ENCODE assay signal across 11 cellular contexts in the genomic region with DNA sequence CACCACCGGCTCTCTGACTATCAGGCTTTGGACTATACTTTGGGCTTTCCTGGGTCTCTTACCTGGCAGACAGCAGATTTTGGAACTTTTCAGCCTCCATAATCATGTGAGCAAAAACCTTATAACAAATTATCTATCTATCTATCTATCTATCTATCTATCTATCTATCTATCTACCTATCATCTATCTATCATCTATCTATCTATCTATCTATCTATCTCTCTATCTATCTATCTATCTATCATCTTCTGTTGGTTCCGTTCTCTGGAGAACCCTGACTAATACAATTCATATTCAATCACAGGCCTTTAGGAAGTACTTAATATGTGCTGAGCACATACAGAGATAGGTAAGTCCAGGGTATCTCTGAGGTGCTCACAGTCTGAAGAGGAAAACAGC.
"Had no signal": no experiment of that assay in that cellular context is flagged by ENCODE, and none has a peak within 500 bp of the region (broad histone marks: within the 10 kb centered on the region; RNA-seq: fewer than 3 reads in every experiment).

No MANE protein-coding gene starts in this region.

- H2AFZ ChIP-seq: GM23248, GM23338 had no signal

- H3K9me3 Mint-ChIP-seq: GM23338, H9 had no signal

- FAIRE-seq: H1, H54 had no signal

- DNase-seq: GM23248, GOT3, H7, H9, HCEC 1CT, HFFc6 had no signal

- H3K9ac ChIP-seq: GM23248 had no signal

- H3K4me1 ChIP-seq: HAP-1 had no signal

- H3K36me3 ChIP-seq: HAP-1 had no signal

- H3K4me1 Mint-ChIP-seq: GM23338 had no signal

- H3K27ac Mint-ChIP-seq: GM23338, H9, HFFc6 had no signal

- H3K9me3 ChIP-seq: HAP-1 had no signal

- H3K4me3 ChIP-seq: GM23248, GM23338, HAP-1 had no signal

- ATAC-seq: GM23338, HCT116 had no signal

- H3K27ac ChIP-seq: GM23248 had no signal

- H3K4me2 ChIP-seq: GM23338 had no signal

- H3K4me3 Mint-ChIP-seq: GM23338, H9, HFFc6 had no signal
